ENCODE assay signal across 17 cellular contexts in the genomic region with DNA sequence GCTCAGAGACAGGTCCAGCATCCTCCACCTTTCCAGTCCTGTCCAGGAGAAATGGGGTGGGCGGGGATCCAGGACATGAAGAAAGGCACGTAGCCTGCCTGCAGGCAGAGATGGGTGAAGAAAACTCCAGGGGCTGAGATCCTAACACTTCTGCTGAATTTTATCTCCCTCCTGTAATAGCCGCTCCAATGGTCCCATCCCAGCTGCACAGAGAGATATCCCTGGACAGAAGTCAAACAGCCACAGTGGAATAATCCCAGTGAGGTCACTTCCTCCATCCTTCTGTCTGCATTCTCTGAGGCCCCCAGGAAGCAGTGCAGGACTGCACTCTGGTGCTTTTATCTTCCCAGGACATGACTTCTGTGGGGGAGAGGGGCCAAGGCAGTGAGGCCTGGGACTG.
DNase-seq lines count a peak whose midpoint lies in the region; TF ChIP-seq lines count a peak whose summit lies in the region.
"Had no signal": no experiment of that assay in that cellular context is flagged by ENCODE, and none has a peak within 500 bp of the region (broad histone marks: within the 10 kb centered on the region; RNA-seq: fewer than 3 reads in every experiment).

No MANE protein-coding gene starts in this region.

- H3K4me1 ChIP-seq in mucosa of rectum (ENCODE audit: control insufficient read depth in 2 of 2, insufficient read depth in 2 of 2, low read length in 2 of 2), result peaks cover 11 to 26% of the 10 kb centered on the region in 2 donors
- H3K4me1 ChIP-seq: BE2C had no signal

- no peaks in the 10 kb centered on the region for H3K36me3 ChIP-seq in mucosa of rectum (ENCODE audit: control insufficient read depth in 2 of 2, insufficient read depth in 2 of 2, low read length in 2 of 2)
- H3K36me3 ChIP-seq: BE2C had no signal

- no peaks in the 10 kb centered on the region for H3K9me3 Mint-ChIP-seq in T-helper 2 cell treated with Interferon-gamma antibody and Interleukin-4, amounts not matched to agents 5 μg/mL and 100 μg/mL, for 36 hours

- DNase-seq in ELR (ENCODE audit: low read depth) (peak; percentile 56), OCI-M2 (lab: John Stamatoyannopoulos, UW; ENCODE audit: unreplicated experiment) (peak; percentile 33), fibroblast of pulmonary artery (ENCODE audit: low read depth) (peak; percentile 74), SIG-M5 (lab: John Stamatoyannopoulos, UW) (no peak), HUDEP-2 (lab: John Stamatoyannopoulos, UW; ENCODE audit: unreplicated experiment in 76 of 76) (no peak)
- DNase-seq in T-helper 2 cell treated with Interferon-gamma antibody and Interleukin-4, amounts not matched to agents 5 μg/mL and 100 μg/mL, for 36 hours (ENCODE audit: low spot score), result no peak
- DNase-seq in activated naive CD4-positive, alpha-beta T cell treated with anti-CD3 and anti-CD28 coated beads, Interleukin-2, amount 50 U/mL, for 16 hours, result no peak
- DNase-seq: activated CD4-positive, alpha-beta T cell treated with anti-CD3 and anti-CD28 coated beads, Interleukin-2, amount 50 U/mL, for 48 hours; activated effector memory CD4-positive, alpha-beta T cell treated with Interleukin-2 at 50 U/mL for 16 hours; BE2C; central memory CD4-positive, alpha-beta T cell; MV-4-11; PC-3; stimulated activated naive CD8-positive, alpha-beta T cell treated with anti-CD3 and anti-CD28 coated beads, Interleukin-15, Interleukin-2, amounts not matched to agents 100 U/mL and 50 U/mL, for 24 hours; T-helper 9 cell had no signal

- H3K9ac ChIP-seq in mucosa of rectum (ENCODE audit: low read depth in 1 of 2, low read length in 2 of 2), result peak overlapping the region; percentile 24 to 46

- no peak overlapping the region for H3K27ac Mint-ChIP-seq in T-helper 2 cell treated with Interferon-gamma antibody and Interleukin-4, amounts not matched to agents 5 μg/mL and 100 μg/mL, for 36 hours

- H3K4me3 Mint-ChIP-seq in T-helper 2 cell treated with Interferon-gamma antibody and Interleukin-4, amounts not matched to agents 5 μg/mL and 100 μg/mL, for 36 hours, result no peak overlapping the region

- no peaks in the 10 kb centered on the region for H3K4me1 Mint-ChIP-seq in T-helper 2 cell treated with Interferon-gamma antibody and Interleukin-4, amounts not matched to agents 5 μg/mL and 100 μg/mL, for 36 hours (ENCODE audit: low read depth)

- no peaks in the 10 kb centered on the region for H3K9me3 ChIP-seq in mucosa of rectum (ENCODE audit: control insufficient read depth in 2 of 2, low read length in 2 of 2)
- H3K9me3 ChIP-seq: BE2C had no signal

- no peaks in the 10 kb centered on the region for H3K36me3 Mint-ChIP-seq in T-helper 2 cell treated with Interferon-gamma antibody and Interleukin-4, amounts not matched to agents 5 μg/mL and 100 μg/mL, for 36 hours (ENCODE audit: low read depth)

- peaks cover 25% of the 10 kb centered on the region for H3K27me3 Mint-ChIP-seq in T-helper 2 cell treated with Interferon-gamma antibody and Interleukin-4, amounts not matched to agents 5 μg/mL and 100 μg/mL, for 36 hours (ENCODE audit: low read depth)

- TF ChIP-seq CTCF in fibroblast of pulmonary artery (IDR thresholded peaks at IDR 0.05; ENCODE audit: low read length, missing control alignments), result no peak

- H3K27ac ChIP-seq in mucosa of rectum (ENCODE audit: low read depth in 2 of 2, low read length in 2 of 2), result peak overlapping the region; percentile 22 to 48
- H3K27ac ChIP-seq: HL-60 had no signal

- no peak overlapping the region for H3K4me3 ChIP-seq in fibroblast of pulmonary artery (replicated peaks; ENCODE audit: low read depth, low read length)
- peak overlapping the region in 1 of 2 donors; percentile 22 for H3K4me3 ChIP-seq in mucosa of rectum (ENCODE audit: low read length in 2 of 2)

- no peaks in the 10 kb centered on the region for H3K27me3 ChIP-seq in mucosa of rectum (ENCODE audit: control insufficient read depth in 2 of 2, insufficient read depth in 2 of 2, low read length in 2 of 2)
- H3K27me3 ChIP-seq: BE2C had no signal

Comparison
In these comparisons a context has a peak if more than half of its experiments do, and no peak if none do; other contexts are left out.
1. DNase-seq: peak in ELR (single experiment), OCI-M2 (single experiment) and fibroblast of pulmonary artery (single experiment); none in SIG-M5 (single experiment), T-helper 2 cell treated with Interferon-gamma antibody and Interleukin-4, amounts not matched to agents 5 μg/mL and 100 μg/mL, for 36 hours (single experiment), activated naive CD4-positive, alpha-beta T cell treated with anti-CD3 and anti-CD28 coated beads, Interleukin-2, amount 50 U/mL, for 16 hours (single experiment) and HUDEP-2 (0 of 76).